Comparison of ENCODE assay signal across 8 cellular contexts in the genomic region with DNA sequence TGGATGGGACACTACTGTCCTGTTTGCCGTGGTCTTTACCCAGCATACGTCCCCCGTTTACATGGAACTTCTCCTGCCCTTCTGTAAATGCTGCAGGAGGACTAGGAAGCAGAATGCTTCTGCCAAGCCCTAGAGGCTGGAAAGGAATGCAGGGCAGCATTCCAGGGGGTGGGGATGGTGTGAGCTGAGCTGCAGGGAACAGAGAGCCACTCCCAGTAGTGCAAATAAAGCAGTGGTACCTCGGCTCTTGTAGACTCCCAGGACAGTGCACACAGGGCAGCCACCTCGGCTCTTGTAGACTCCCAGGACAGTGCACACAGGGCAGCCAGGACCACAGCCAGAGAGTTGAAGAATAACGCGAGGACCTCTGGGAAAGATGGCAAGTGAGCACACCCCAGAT. TPM values are rescaled to one million over a fixed set of nuclear protein-coding genes. Genes with fewer than 3 reads are reported as not detected.
DNase-seq lines count a peak whose midpoint lies in the region; ATAC-seq, FAIRE-seq and TF ChIP-seq lines count a peak whose summit lies in the region.
"Had no signal": no experiment of that assay in that cellular context is flagged by ENCODE, and none has a peak within 500 bp of the region (broad histone marks: within the 10 kb centered on the region; RNA-seq: fewer than 3 reads in every experiment).

No MANE protein-coding gene starts in this region.

- no peak for TF ChIP-seq EP300 in Ishikawa (IDR thresholded peaks at IDR 0.05; ENCODE audit: borderline replicate concordance)

- H3K27ac ChIP-seq in coronary artery = peak overlapping the region in 1 of 2 donors; percentile 54

- no peak for TF ChIP-seq RAD21 in Ishikawa (IDR thresholded peaks at IDR 0.05; ENCODE audit: low read depth)

- peak overlapping the region; percentile 24 for H3K4me3 ChIP-seq in coronary artery

- no peak for TF ChIP-seq CTCF in coronary artery (IDR thresholded peaks at IDR 0.05)

- FAIRE-seq in GM12891 (lab: Jason Lieb, UNC) = no peak

- no peak for TF ChIP-seq POLR2A in GM12891 (IDR thresholded peaks at IDR 0.05; ENCODE audit: low read depth, low read length)

- no peak for DNase-seq in coronary artery (ENCODE audit: low spot score)
- peak; percentile 53 for DNase-seq in kidney glomerular epithelial cell (lab: John Stamatoyannopoulos, UW)
- peak; percentile 76 for DNase-seq in ureter (ENCODE audit: low spot score)
- DNase-seq in GM12891 (ENCODE audit: insufficient read length, low spot score) = no peak
- no peak for DNase-seq in NCI-H1930 (lab: John Stamatoyannopoulos, UW)
- DNase-seq: stimulated activated CD4-positive, alpha-beta T cell treated with anti-CD3 and anti-CD28 coated beads, Interleukin-15, amount 100 ng/mL, for 24 hours had no signal

- no peak for ATAC-seq in GM21529 (IDR thresholded peaks at IDR 0.05; ENCODE audit: unreplicated experiment)

TF ChIP-seq in Ishikawa, 13 proteins besides CTCF, POLR2A, EP300 and RAD21:
- TF ChIP-seq NFIC (IDR thresholded peaks at IDR 0.05) (peak; percentile 59), ZBTB7A (IDR thresholded peaks at IDR 0.05; ENCODE audit: low read depth) (no peak), TAF1 (IDR thresholded peaks at IDR 0.05; ENCODE audit: low read depth) (0 out of 2 replicates have a peak, but pooled peaks have one; percentile 24), CREB1 (IDR thresholded peaks at IDR 0.05; ENCODE audit: low read depth) (no peak), YY1 (IDR thresholded peaks at IDR 0.05; ENCODE audit: low read depth) (no peak; the same call in 1 of the 2 replicates), FOXM1 (IDR thresholded peaks at IDR 0.05; ENCODE audit: borderline replicate concordance, low read depth) (no peak), TEAD4 (IDR thresholded peaks at IDR 0.05) (peak; percentile 99)
- TF ChIP-seq, protein P1, sequence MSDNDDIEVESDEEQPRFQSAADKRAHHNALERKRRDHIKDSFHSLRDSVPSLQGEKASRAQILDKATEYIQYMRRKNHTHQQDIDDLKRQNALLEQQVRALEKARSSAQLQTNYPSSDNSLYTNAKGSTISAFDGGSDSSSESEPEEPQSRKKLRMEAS (IDR thresholded peaks at IDR 0.05) = no peak

TF ChIP-seq in GM12891, 5 proteins besides CTCF, POLR2A, EP300 and RAD21:
- TF ChIP-seq SPI1 (IDR thresholded peaks at IDR 0.05; ENCODE audit: low read depth, low read length) = no peak
- TF ChIP-seq TAF1 (IDR thresholded peaks at IDR 0.05; ENCODE audit: low read depth, low read length) = no peak

RNA-seq across cellular contexts. Expression of a gene that starts 35.4 kb away (rescaled TPM):
- 100 TPM for total RNA-seq in ureter
- polyA plus RNA-seq in GM12891 (2012; ENCODE audit: low read depth, missing spikeins) = 0.06 TPM

RNA-seq across cellular contexts. Expression of a gene that starts 41.0 kb away (rescaled TPM):
- total RNA-seq in ureter = 49.0 TPM
- polyA plus RNA-seq in GM12891 (2012; ENCODE audit: low read depth, missing spikeins) = 25.3 TPM

Comparison
In these comparisons a context has a peak if more than half of its experiments do, and no peak if none do; other contexts are left out.
1. DNase-seq: peak in kidney glomerular epithelial cell (single experiment) and ureter (single experiment); none in coronary artery (single experiment), GM12891 (single experiment) and NCI-H1930 (0 of 2).